8 cellular contexts compared by ENCODE assay signal in the genomic region with DNA sequence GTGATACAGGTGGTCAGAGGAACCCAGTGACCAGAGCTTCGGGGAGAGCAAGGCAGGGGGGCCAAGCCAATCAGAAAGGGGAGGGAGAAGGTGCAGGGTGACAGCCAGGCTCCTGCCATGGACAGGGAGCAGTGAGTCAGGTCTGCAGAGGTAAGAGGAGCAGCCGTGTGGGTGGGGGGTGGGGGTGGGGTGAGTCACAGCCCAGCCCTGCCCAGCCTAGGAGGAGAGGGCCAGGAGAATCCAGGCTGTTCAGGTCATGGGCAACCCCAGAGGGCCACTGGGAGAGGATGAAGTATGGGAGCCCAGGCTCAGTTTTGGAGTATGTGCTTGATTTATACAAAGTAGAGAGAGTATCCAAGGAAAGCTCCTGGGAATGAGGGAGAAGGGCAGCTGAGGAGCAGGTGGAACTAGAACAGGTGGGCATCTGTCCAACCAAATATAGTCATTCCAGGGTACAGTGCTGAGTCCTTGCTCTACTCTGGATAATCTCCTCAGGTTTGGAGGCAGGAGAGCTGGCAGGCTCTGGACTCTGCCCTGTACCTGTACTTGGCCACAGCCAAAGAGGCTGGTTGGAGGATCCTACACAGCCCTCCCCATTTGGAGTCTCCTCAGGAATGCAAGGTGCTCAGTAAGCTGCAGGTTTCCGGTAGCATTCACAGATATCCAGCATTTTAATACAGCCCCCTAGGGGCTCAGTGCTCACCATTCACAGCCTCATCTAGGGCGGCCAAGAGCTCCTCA. TPM values are rescaled to one million over a fixed set of nuclear protein-coding genes. Genes with fewer than 3 reads are reported as not detected.
DNase-seq lines count a peak whose midpoint lies in the region; ATAC-seq lines count a peak whose summit lies in the region.

No MANE protein-coding gene starts in this region.

- peak overlapping the region; percentile 74 for H3K27ac ChIP-seq in subcutaneous abdominal adipose tissue (ENCODE audit: low read depth, low read length)

- peaks cover 15 to 39% of the 10 kb centered on the region in 2 donors for H3K36me3 Mint-ChIP-seq in activated naive CD4-positive, alpha-beta T cell treated with anti-CD3 and anti-CD28 coated beads, Interleukin-2, amount 50 U/mL, for 72 hours

- peaks cover 0 to 22% (median 10%) of the 10 kb centered on the region in 5 donors for H3K36me3 ChIP-seq in subcutaneous abdominal adipose tissue (ENCODE audit: control insufficient read depth in 5 of 5, insufficient read depth in 5 of 5, low read length in 5 of 5)

- no peaks in the 10 kb centered on the region for H3K9me3 ChIP-seq in subcutaneous abdominal adipose tissue (ENCODE audit: control insufficient read depth in 5 of 5, low read length in 5 of 5)

- peaks cover 11 to 73% (median 65%) of the 10 kb centered on the region in 5 donors for H3K4me1 ChIP-seq in subcutaneous abdominal adipose tissue (ENCODE audit: control insufficient read depth in 5 of 5, insufficient read depth in 5 of 5, low read length in 5 of 5)

- ATAC-seq in activated naive CD4-positive, alpha-beta T cell treated with anti-CD3 and anti-CD28 coated beads, Interleukin-2, amount 50 U/mL, for 72 hours, result peak; percentile 33 to 57
- ATAC-seq in GM21360 (IDR thresholded peaks at IDR 0.05; ENCODE audit: unreplicated experiment), result no peak

- H3K27ac Mint-ChIP-seq in activated naive CD4-positive, alpha-beta T cell treated with anti-CD3 and anti-CD28 coated beads, Interleukin-2, amount 50 U/mL, for 72 hours, result no peak overlapping the region

- DNase-seq in activated naive CD4-positive, alpha-beta T cell treated with Interleukin-2 at 50 U/mL for 16 hours, result peak; percentile 31
- no peak for DNase-seq in activated naive CD4-positive, alpha-beta T cell (lab: John Stamatoyannopoulos, UW)
- DNase-seq in activated naive CD4-positive, alpha-beta T cell treated with anti-CD3 and anti-CD28 coated beads, Interleukin-2, amount 50 U/mL, for 72 hours (ENCODE audit: low spot score in 2 of 2), result no peak
- peak; percentile 49 for DNase-seq in kidney glomerular epithelial cell (lab: John Stamatoyannopoulos, UW)
- no peak for DNase-seq in NCI-H345 (lab: John Stamatoyannopoulos, UW)
- no peak for DNase-seq in H4 (ENCODE audit: low spot score)

- H3K27me3 ChIP-seq in subcutaneous abdominal adipose tissue (ENCODE audit: control insufficient read depth in 5 of 5, insufficient read depth in 4 of 5, low read length in 5 of 5), result no peaks in the 10 kb centered on the region

- peak overlapping the region; percentile 70 to 87 (median 80) for H3K4me3 ChIP-seq in subcutaneous abdominal adipose tissue (ENCODE audit: low read depth in 1 of 5, low read length in 5 of 5)

- peaks cover 0 to 5% of the 10 kb centered on the region in 2 donors for H3K9me3 Mint-ChIP-seq in activated naive CD4-positive, alpha-beta T cell treated with anti-CD3 and anti-CD28 coated beads, Interleukin-2, amount 50 U/mL, for 72 hours

- H3K9ac ChIP-seq in subcutaneous abdominal adipose tissue (ENCODE audit: low read length in 5 of 5), result peak overlapping the region in 3 of 5 donors; percentile 26 to 84 (median 78)

RNA-seq across cellular contexts. Expression of gene HBEGF, which starts 1.6 kb away (rescaled TPM):
- total RNA-seq in activated naive CD4-positive, alpha-beta T cell treated with anti-CD3 and anti-CD28 coated beads, Interleukin-2, amount 50 U/mL, for 72 hours, result 10 to 100 TPM in 1 of 2 donors, 1 to 10 TPM in 1; 6.9 to 10.5 TPM
- total RNA-seq in H4 (2014; rRNA removed; shearing (Covaris generic)), result 1.3 and 1.9 TPM in 2 replicates

RNA-seq across cellular contexts. Expression of gene SLC4A9, which starts 15.1 kb away (rescaled TPM):
- under 1 TPM; 0.25 to 0.41 TPM for total RNA-seq in activated naive CD4-positive, alpha-beta T cell treated with anti-CD3 and anti-CD28 coated beads, Interleukin-2, amount 50 U/mL, for 72 hours
- total RNA-seq in H4 (2014; rRNA removed; shearing (Covaris generic)), result not detected in 2 replicates

RNA-seq across cellular contexts. Expression of gene PFDN1, which starts 42.0 kb away (rescaled TPM):
- 10 to 100 TPM; 45.4 to 66.4 TPM for total RNA-seq in activated naive CD4-positive, alpha-beta T cell treated with anti-CD3 and anti-CD28 coated beads, Interleukin-2, amount 50 U/mL, for 72 hours
- total RNA-seq in H4 (2014; rRNA removed; shearing (Covaris generic)), result 58.8 and 77.4 TPM in 2 replicates

RNA-seq across cellular contexts. Expression of gene ANKHD1, which starts 56.8 kb away (rescaled TPM):
- total RNA-seq in activated naive CD4-positive, alpha-beta T cell treated with anti-CD3 and anti-CD28 coated beads, Interleukin-2, amount 50 U/mL, for 72 hours, result 100 to 1,000 TPM; 107 to 143 TPM
- total RNA-seq in H4 (2014; rRNA removed; shearing (Covaris generic)), result 29.7 and 35.5 TPM in 2 replicates

Comparison
In these comparisons a context has a peak if more than half of its experiments do, and no peak if none do; other contexts are left out.
1. DNase-seq: peak in activated naive CD4-positive, alpha-beta T cell treated with Interleukin-2 at 50 U/mL for 16 hours (single experiment) and kidney glomerular epithelial cell (single experiment); none in activated naive CD4-positive, alpha-beta T cell (0 of 4), activated naive CD4-positive, alpha-beta T cell treated with anti-CD3 and anti-CD28 coated beads, Interleukin-2, amount 50 U/mL, for 72 hours (0 of 2), NCI-H345 (single experiment) and H4 (single experiment).